Comparison of ENCODE assay signal across 8 cellular contexts in the genomic region with DNA sequence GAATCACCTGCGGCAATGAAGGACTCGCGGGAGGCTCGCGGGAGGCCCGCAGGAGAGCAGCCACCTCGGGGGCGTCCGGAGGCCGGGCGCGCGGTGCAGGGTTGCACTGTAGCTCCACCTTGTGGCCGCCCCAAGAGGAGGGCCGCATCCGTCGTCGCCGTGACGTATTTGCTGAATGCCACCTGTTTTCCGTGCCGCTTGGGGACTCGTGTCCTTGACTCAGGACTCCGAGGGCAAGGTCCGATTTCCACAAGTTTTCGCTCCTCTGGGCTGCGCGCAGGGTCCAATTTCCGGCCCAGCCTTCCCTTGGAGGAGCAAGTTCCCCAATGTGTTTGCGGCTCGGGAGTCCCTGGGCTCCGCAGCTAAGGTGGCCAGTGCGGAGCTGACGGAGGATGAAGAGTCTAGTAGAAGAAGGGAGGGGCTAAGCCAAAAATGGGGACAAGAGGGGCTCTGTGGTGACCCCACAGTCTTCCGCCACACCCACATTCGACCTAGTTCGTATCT. TPM values are rescaled to one million over a fixed set of nuclear protein-coding genes. Genes with fewer than 3 reads are reported as not detected.
DNase-seq lines count a peak whose midpoint lies in the region; ATAC-seq, FAIRE-seq and TF ChIP-seq lines count a peak whose summit lies in the region.

No MANE protein-coding gene starts in this region.

- no peaks in the 10 kb centered on the region for H3K36me3 ChIP-seq in heart left ventricle

- peak; percentile 51 for DNase-seq in EL
- no peak for DNase-seq in LNCaP clone FGC (ENCODE audit: low read depth)
- DNase-seq in activated naive CD4-positive, alpha-beta T cell treated with anti-CD3 and anti-CD28 coated beads, Interleukin-2, amount 50 U/mL, for 72 hours (ENCODE audit: low spot score in 2 of 2) = peak; percentile 72
- peak; percentile 66 to 84 (median 71) for DNase-seq in heart left ventricle
- DNase-seq in posterior vena cava (ENCODE audit: low spot score) = peak; percentile 89
- DNase-seq in urothelium cell line (ENCODE audit: low spot score) = peak; percentile 78

- no peaks in the 10 kb centered on the region for H3K9me3 Mint-ChIP-seq in activated naive CD4-positive, alpha-beta T cell treated with anti-CD3 and anti-CD28 coated beads, Interleukin-2, amount 50 U/mL, for 72 hours

- WGBS in heart left ventricle, 4 donors = 0 to 40% (median 17%) methylated on average over 34 to 37 of the region's 37 CpGs

- FAIRE-seq in urothelium cell line (lab: Jason Lieb, UNC) = no peak

- TF ChIP-seq POLR2A in heart left ventricle (IDR thresholded peaks at IDR 0.05) = no peak

- H3K27me3 ChIP-seq in heart left ventricle = peaks cover 0 to 18% (median 0%) of the 10 kb centered on the region in 9 donors

- intact Hi-C loops in heart left ventricle (cut with DNase I) = loop anchor here in 5 of 10 donors (2.0 to 10.0 kb wide), 6 partner anchors 139 to 239 kb away; partner anchors contain the start of genes PDZD11 (in 2 of the 5), KIF4A (in 1 of the 5) and RAB41 (in 1 of the 5)
- intact Hi-C loops in posterior vena cava (cut with DNase I) = no loop called here

- TF ChIP-seq CTCF in LNCaP clone FGC (IDR thresholded peaks at IDR 0.05; ENCODE audit: control insufficient read depth, extremely low read depth, insufficient read depth) = peak; percentile 74
- peak; percentile 56 to 78 (median 63) for TF ChIP-seq CTCF in heart left ventricle (IDR thresholded peaks at IDR 0.05)

- H3K36me3 Mint-ChIP-seq in activated naive CD4-positive, alpha-beta T cell treated with anti-CD3 and anti-CD28 coated beads, Interleukin-2, amount 50 U/mL, for 72 hours = no peaks in the 10 kb centered on the region

- H3K27ac Mint-ChIP-seq in activated naive CD4-positive, alpha-beta T cell treated with anti-CD3 and anti-CD28 coated beads, Interleukin-2, amount 50 U/mL, for 72 hours = peak overlapping the region; percentile 84 to 95

- H3K4me3 ChIP-seq in LNCaP clone FGC (ENCODE audit: low read depth, low read length) (peak overlapping the region; percentile 72), heart left ventricle (peak overlapping the region; percentile 35 to 94 (median 68))

- H3K9me3 ChIP-seq in heart left ventricle = no peaks in the 10 kb centered on the region

- ATAC-seq in GM21786 (IDR thresholded peaks at IDR 0.05; ENCODE audit: unreplicated experiment) = peak; percentile 56
- peak; percentile 72 for ATAC-seq in SK-N-SH treated with all-trans-retinoic acid at 6 μM for 48 hours
- ATAC-seq in activated naive CD4-positive, alpha-beta T cell treated with anti-CD3 and anti-CD28 coated beads, Interleukin-2, amount 50 U/mL, for 72 hours = peak; percentile 85 to 86
- peak; percentile 53 to 80 (median 73) for ATAC-seq in heart left ventricle

- peaks cover 0 to 20% (median 3%) of the 10 kb centered on the region in 12 donors for H3K4me1 ChIP-seq in heart left ventricle

- H3K27ac ChIP-seq in heart left ventricle = peak overlapping the region; percentile 38 to 97 (median 83)

TF ChIP-seq in SK-N-SH treated with all-trans-retinoic acid at 6 μM for 48 hours, 23 proteins besides CTCF, POLR2A, EP300 and RAD21:
- no peak for TF ChIP-seq ZC3H10 (CRISPR knock-in tag; IDR thresholded peaks at IDR 0.05)
- TF ChIP-seq, protein P1, sequence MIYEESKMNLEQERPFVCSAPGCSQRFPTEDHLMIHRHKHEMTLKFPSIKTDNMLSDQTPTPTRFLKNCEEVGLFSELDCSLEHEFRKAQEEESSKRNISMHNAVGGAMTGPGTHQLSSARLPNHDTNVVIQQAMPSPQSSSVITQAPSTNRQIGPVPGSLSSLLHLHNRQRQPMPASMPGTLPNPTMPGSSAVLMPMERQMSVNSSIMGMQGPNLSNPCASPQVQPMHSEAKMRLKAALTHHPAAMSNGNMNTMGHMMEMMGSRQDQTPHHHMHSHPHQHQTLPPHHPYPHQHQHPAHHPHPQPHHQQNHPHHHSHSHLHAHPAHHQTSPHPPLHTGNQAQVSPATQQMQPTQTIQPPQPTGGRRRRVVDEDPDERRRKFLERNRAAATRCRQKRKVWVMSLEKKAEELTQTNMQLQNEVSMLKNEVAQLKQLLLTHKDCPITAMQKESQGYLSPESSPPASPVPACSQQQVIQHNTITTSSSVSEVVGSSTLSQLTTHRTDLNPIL (CRISPR knock-in tag; IDR thresholded peaks at IDR 0.05; ENCODE audit: low read depth) = no peak
- no peak for TF ChIP-seq ESRRG (CRISPR knock-in tag; IDR thresholded peaks at IDR 0.05)
- TF ChIP-seq ZNF70 (CRISPR knock-in tag; IDR thresholded peaks at IDR 0.05) = no peak
- TF ChIP-seq TCF4 (CRISPR knock-in tag; IDR thresholded peaks at IDR 0.05; ENCODE audit: borderline replicate concordance) = no peak
- TF ChIP-seq, protein P2, sequence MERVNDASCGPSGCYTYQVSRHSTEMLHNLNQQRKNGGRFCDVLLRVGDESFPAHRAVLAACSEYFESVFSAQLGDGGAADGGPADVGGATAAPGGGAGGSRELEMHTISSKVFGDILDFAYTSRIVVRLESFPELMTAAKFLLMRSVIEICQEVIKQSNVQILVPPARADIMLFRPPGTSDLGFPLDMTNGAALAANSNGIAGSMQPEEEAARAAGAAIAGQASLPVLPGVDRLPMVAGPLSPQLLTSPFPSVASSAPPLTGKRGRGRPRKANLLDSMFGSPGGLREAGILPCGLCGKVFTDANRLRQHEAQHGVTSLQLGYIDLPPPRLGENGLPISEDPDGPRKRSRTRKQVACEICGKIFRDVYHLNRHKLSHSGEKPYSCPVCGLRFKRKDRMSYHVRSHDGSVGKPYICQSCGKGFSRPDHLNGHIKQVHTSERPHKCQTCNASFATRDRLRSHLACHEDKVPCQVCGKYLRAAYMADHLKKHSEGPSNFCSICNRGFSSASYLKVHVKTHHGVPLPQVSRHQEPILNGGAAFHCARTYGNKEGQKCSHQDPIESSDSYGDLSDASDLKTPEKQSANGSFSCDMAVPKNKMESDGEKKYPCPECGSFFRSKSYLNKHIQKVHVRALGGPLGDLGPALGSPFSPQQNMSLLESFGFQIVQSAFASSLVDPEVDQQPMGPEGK (CRISPR knock-in tag; IDR thresholded peaks at IDR 0.05; ENCODE audit: borderline replicate concordance) = no peak
- TF ChIP-seq ARNTL (CRISPR knock-in tag; IDR thresholded peaks at IDR 0.05; ENCODE audit: borderline replicate concordance, low read depth) = no peak
- no peak for TF ChIP-seq ZFP30 (CRISPR knock-in tag; IDR thresholded peaks at IDR 0.05)

RNA-seq across cellular contexts. Expression of gene DLG3, which starts 10.7 kb away (rescaled TPM):
- total RNA-seq in activated naive CD4-positive, alpha-beta T cell treated with anti-CD3 and anti-CD28 coated beads, Interleukin-2, amount 50 U/mL, for 72 hours = 10 to 100 TPM in 1 of 2 donors, 1 to 10 TPM in 1; 7.9 to 27.0 TPM
- total RNA-seq in heart left ventricle = 10 to 100 TPM in 5 of 9 donors, 1 to 10 TPM in 4; 6.8 to 14.8 (median 10.3) TPM
- polyA plus RNA-seq in heart left ventricle = 1 to 10 TPM; 6.1 to 9.1 TPM
- 10 to 100 TPM; 13.2 to 19.4 TPM for total RNA-seq in posterior vena cava

RNA-seq across cellular contexts. Expression of gene GDPD2, which starts 10.8 kb away (rescaled TPM):
- under 1 TPM; 0.14 to 0.16 TPM for total RNA-seq in activated naive CD4-positive, alpha-beta T cell treated with anti-CD3 and anti-CD28 coated beads, Interleukin-2, amount 50 U/mL, for 72 hours
- total RNA-seq in heart left ventricle (not detected), posterior vena cava (not detected)
- polyA plus RNA-seq in heart left ventricle = not detected
